In the genomic region with DNA sequence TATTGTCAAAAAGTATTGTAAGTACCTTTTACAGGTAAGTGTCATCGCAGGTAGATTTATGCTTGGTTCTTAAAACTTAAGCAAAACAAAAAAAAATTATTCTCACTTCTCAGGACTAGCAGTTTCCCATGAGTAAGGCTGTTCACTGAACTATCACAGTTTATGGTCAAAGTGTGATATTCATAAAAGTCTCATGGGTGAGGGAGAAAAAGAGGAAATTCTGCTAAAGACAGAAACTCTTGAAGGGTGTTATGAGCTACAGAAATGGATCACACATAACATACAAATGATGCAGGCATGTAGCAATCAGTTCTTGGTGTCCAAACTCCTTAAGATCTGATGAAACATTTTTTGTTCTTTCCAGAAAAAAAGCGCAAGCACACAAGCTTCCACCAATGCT, we compare ENCODE assay signal across 11 cellular contexts. TPM values are rescaled to one million over a fixed set of nuclear protein-coding genes. Genes with fewer than 3 reads are reported as not detected.
DNase-seq lines count a peak whose midpoint lies in the region; ATAC-seq and TF ChIP-seq lines count a peak whose summit lies in the region.
"Had no signal": no experiment of that assay in that cellular context is flagged by ENCODE, and none has a peak within 500 bp of the region (broad histone marks: within the 10 kb centered on the region; RNA-seq: fewer than 3 reads in every experiment).

No MANE protein-coding gene starts in this region.

- H3K27ac ChIP-seq in colonic mucosa (no peak overlapping the region), aorta (ENCODE audit: low read depth in 1 of 2, low read length in 2 of 2) (no peak overlapping the region)

- H3K4me3 Mint-ChIP-seq in activated naive CD4-positive, alpha-beta T cell treated with anti-CD3 and anti-CD28 coated beads for 36 hours = no peak overlapping the region
- no peak overlapping the region for H3K4me3 Mint-ChIP-seq in activated naive CD4-positive, alpha-beta T cell treated with anti-CD3 and anti-CD28 coated beads, Interleukin-2, amount 10 ng/mL, durations not matched to agents 7 days and 5 days

- H3K4me3 ChIP-seq in colonic mucosa (no peak overlapping the region), aorta (ENCODE audit: low read length in 2 of 2) (no peak overlapping the region)

- peaks cover 10% of the 10 kb centered on the region for H3K36me3 Mint-ChIP-seq in activated naive CD4-positive, alpha-beta T cell treated with anti-CD3 and anti-CD28 coated beads for 36 hours (ENCODE audit: low read depth)
- peaks cover 8% of the 10 kb centered on the region for H3K36me3 Mint-ChIP-seq in activated naive CD4-positive, alpha-beta T cell treated with anti-CD3 and anti-CD28 coated beads, Interleukin-2, amount 10 ng/mL, durations not matched to agents 7 days and 5 days

- H3K4me1 Mint-ChIP-seq in activated naive CD4-positive, alpha-beta T cell treated with anti-CD3 and anti-CD28 coated beads for 36 hours (ENCODE audit: low read depth) = peaks cover 81% of the 10 kb centered on the region
- peaks cover 39% of the 10 kb centered on the region for H3K4me1 Mint-ChIP-seq in activated naive CD4-positive, alpha-beta T cell treated with anti-CD3 and anti-CD28 coated beads, Interleukin-2, amount 10 ng/mL, durations not matched to agents 7 days and 5 days

- CTCF ChIA-PET in activated naive CD4-positive, alpha-beta T cell treated with anti-CD3 and anti-CD28 coated beads for 36 hours (lab: Charles Lee) = interaction anchor here (0.6 to 0.8 kb wide), 2 partner anchors 33 to 36 kb away, joined by 3 to 4 read pairs; no protein-coding TSS in a partner anchor
- CTCF ChIA-PET in activated naive CD4-positive, alpha-beta T cell treated with anti-CD3 and anti-CD28 coated beads, Interleukin-2, amount 10 ng/mL, durations not matched to agents 7 days and 5 days (lab: Charles Lee) = interaction anchor here (0.6 kb wide), 1 partner anchor 226 kb away, joined by 3 read pairs; no protein-coding TSS in a partner anchor

- H3K27ac Mint-ChIP-seq in activated naive CD4-positive, alpha-beta T cell treated with anti-CD3 and anti-CD28 coated beads for 36 hours = peak overlapping the region; percentile 32
- H3K27ac Mint-ChIP-seq in activated naive CD4-positive, alpha-beta T cell treated with anti-CD3 and anti-CD28 coated beads, Interleukin-2, amount 10 ng/mL, durations not matched to agents 7 days and 5 days = no peak overlapping the region

- H3K9me3 Mint-ChIP-seq in activated naive CD4-positive, alpha-beta T cell treated with anti-CD3 and anti-CD28 coated beads for 36 hours = no peaks in the 10 kb centered on the region
- H3K9me3 Mint-ChIP-seq in activated naive CD4-positive, alpha-beta T cell treated with anti-CD3 and anti-CD28 coated beads, Interleukin-2, amount 10 ng/mL, durations not matched to agents 7 days and 5 days = no peaks in the 10 kb centered on the region

- H3K4me1 ChIP-seq in colonic mucosa (peaks cover 4% of the 10 kb centered on the region), aorta (ENCODE audit: control insufficient read depth in 1 of 2, insufficient read depth in 2 of 2, low read length in 2 of 2) (peaks cover 2 to 13% of the 10 kb centered on the region in 2 donors)

- ATAC-seq in HG03060 (IDR thresholded peaks at IDR 0.05; ENCODE audit: low read depth, unreplicated experiment) (peak; percentile 60), HG02571 (IDR thresholded peaks at IDR 0.05; ENCODE audit: unreplicated experiment) (no peak), aorta (ENCODE audit: low FRiP score) (no peak)

- H3K27me3 ChIP-seq in colonic mucosa (no peaks in the 10 kb centered on the region), aorta (ENCODE audit: control insufficient read depth in 1 of 2, insufficient read depth in 2 of 2, low read length in 1 of 2) (no peaks in the 10 kb centered on the region)

- H3K9me3 ChIP-seq in colonic mucosa = no peaks in the 10 kb centered on the region
- H3K9me3 ChIP-seq in aorta (ENCODE audit: control insufficient read depth, low read length) = no peaks in the 10 kb centered on the region

- no peaks in the 10 kb centered on the region for H3K36me3 ChIP-seq in colonic mucosa
- no peaks in the 10 kb centered on the region for H3K36me3 ChIP-seq in aorta (ENCODE audit: control insufficient read depth in 1 of 2, insufficient read depth in 2 of 2, low read length in 1 of 2)

- no peak overlapping the region for H3K9ac ChIP-seq in colonic mucosa (ENCODE audit: low read depth in 2 of 2, low read length in 2 of 2)

- no peaks in the 10 kb centered on the region for H3K27me3 Mint-ChIP-seq in activated naive CD4-positive, alpha-beta T cell treated with anti-CD3 and anti-CD28 coated beads for 36 hours (ENCODE audit: low read depth)
- no peaks in the 10 kb centered on the region for H3K27me3 Mint-ChIP-seq in activated naive CD4-positive, alpha-beta T cell treated with anti-CD3 and anti-CD28 coated beads, Interleukin-2, amount 10 ng/mL, durations not matched to agents 7 days and 5 days

- TF ChIP-seq CTCF in colonic mucosa (IDR thresholded peaks at IDR 0.05) = no peak

- intact Hi-C loops in activated naive CD4-positive, alpha-beta T cell treated with anti-CD3 and anti-CD28 coated beads for 36 hours (cut with micrococcal nuclease) = no loop called here
- intact Hi-C loops in colonic mucosa (cut with DNase I) (no loop called here), aorta (cut with DNase I) (no loop called here)

- 92 to 99% methylated on average over 2 of the region's 2 CpGs for WGBS in aorta, 2 donors

- no peak for DNase-seq in activated naive CD4-positive, alpha-beta T cell treated with anti-CD3 and anti-CD28 coated beads for 36 hours
- DNase-seq in activated naive CD4-positive, alpha-beta T cell treated with anti-CD3 and anti-CD28 coated beads, Interleukin-2, amount 10 ng/mL, durations not matched to agents 7 days and 5 days = no peak
- DNase-seq in OCI-M1 (lab: John Stamatoyannopoulos, UW) (peak; percentile 61), colonic mucosa (no peak), retina (no peak), aorta (no peak)
- DNase-seq: activated T-cell treated with anti-CD3 and anti-CD28 coated beads for 4 hours; effector memory CD4-positive, alpha-beta T cell; kidney had no signal

RNA-seq across cellular contexts. Expression of a gene that starts 8.5 kb away (rescaled TPM):
- total RNA-seq in activated naive CD4-positive, alpha-beta T cell treated with anti-CD3 and anti-CD28 coated beads for 36 hours = 10 to 100 TPM; 22.8 to 23.3 TPM
- 10 to 100 TPM; 23.0 to 67.1 TPM for total RNA-seq in colonic mucosa
- total RNA-seq in aorta = 10 to 100 TPM; 18.2 to 26.2 TPM
- 10 to 100 TPM; 18.7 to 21.7 TPM for polyA plus RNA-seq in aorta

RNA-seq across cellular contexts. Expression of a gene that starts 37.0 kb away (rescaled TPM):
- 10 to 100 TPM in 1 of 2 experiments, 1 to 10 TPM in 1; 9.6 to 10.7 TPM for total RNA-seq in activated naive CD4-positive, alpha-beta T cell treated with anti-CD3 and anti-CD28 coated beads for 36 hours
- total RNA-seq in colonic mucosa (10 to 100 TPM; 20.4 to 20.9 TPM), aorta (10 to 100 TPM; 17.4 to 18.5 TPM)
- 10 to 100 TPM in 1 of 2 donors, 1 to 10 TPM in 1; 6.5 to 13.3 TPM for polyA plus RNA-seq in aorta

RNA-seq across cellular contexts. Expression of a gene that starts 37.1 kb away (rescaled TPM):
- 10 to 100 TPM; 25.3 to 26.2 TPM for total RNA-seq in activated naive CD4-positive, alpha-beta T cell treated with anti-CD3 and anti-CD28 coated beads for 36 hours
- 10 to 100 TPM; 29.9 to 35.5 TPM for total RNA-seq in colonic mucosa
- total RNA-seq in aorta = 10 to 100 TPM; 23.8 to 34.6 TPM
- 10 to 100 TPM in 1 of 2 donors, 1 to 10 TPM in 1; 8.4 to 61.6 TPM for polyA plus RNA-seq in aorta

RNA-seq across cellular contexts. Expression of a gene that starts 44.5 kb away (rescaled TPM):
- 1 to 10 TPM; 2.5 to 2.7 TPM for total RNA-seq in activated naive CD4-positive, alpha-beta T cell treated with anti-CD3 and anti-CD28 coated beads for 36 hours
- 1 to 10 TPM; 2.9 to 3.5 TPM for total RNA-seq in colonic mucosa
- 1 to 10 TPM; 2.3 to 3.9 TPM for total RNA-seq in aorta
- polyA plus RNA-seq in aorta = 1 to 10 TPM; 1.5 to 2.8 TPM
